8 cellular contexts compared by ENCODE assay signal in genomic region chr6:31736026-31736767, GRCh38. TPM values are rescaled to one million over a fixed set of nuclear protein-coding genes. Genes with fewer than 3 reads are reported as not detected.
DNase-seq lines count a peak whose midpoint lies in the region; ATAC-seq and TF ChIP-seq lines count a peak whose summit lies in the region.

CLIC1 (minus strand) TSS chr6:31736530; CDS start chr6:31736300, 230 bp downstream.

- H3K4me1 ChIP-seq in CD8-positive, alpha-beta T cell (ENCODE audit: insufficient read depth, low read length), result peaks cover 55% of the 10 kb centered on the region

- TF ChIP-seq CTCF in CD8-positive, alpha-beta T cell (IDR thresholded peaks at IDR 0.05), result no peak
- TF ChIP-seq CTCF in coronary artery (IDR thresholded peaks at IDR 0.05), result no peak

- peaks cover 35% of the 10 kb centered on the region for H3K36me3 Mint-ChIP-seq in CD8-positive, alpha-beta T cell
- H3K36me3 Mint-ChIP-seq in activated CD4-positive, alpha-beta T cell treated with anti-CD3 and anti-CD28 coated beads, Interleukin-2, amount 10 ng/mL, durations not matched to agents 24 days and 14 days (ENCODE audit: low read depth), result peaks cover 51% of the 10 kb centered on the region

- H3K4me3 Mint-ChIP-seq in CD8-positive, alpha-beta T cell, result peak within 1 kb of the TSS; percentile 97
- peak within 1 kb of the TSS; percentile 98 for H3K4me3 Mint-ChIP-seq in activated CD4-positive, alpha-beta T cell treated with anti-CD3 and anti-CD28 coated beads, Interleukin-2, amount 10 ng/mL, durations not matched to agents 24 days and 14 days

- POLR2A ChIA-PET in CD8-positive, alpha-beta T cell (lab: Charles Lee), result interaction anchor here (0.5 to 1.3 kb wide), 3 partner anchors 71 to 1121 kb away, joined by 3 read pairs; partner anchors contain the start of gene LSM2
- POLR2A ChIA-PET in HEK293T (lab: Yijun Ruan, JAX), result interaction anchor here (0.6 to 6.3 kb wide), 16 partner anchors 11 to 127 kb away, joined by 3 to 57 read pairs (median 4); partner anchors contain the start of genes ABHD16A, C6orf47, GPANK1 and HSPA1B

- CTCF ChIA-PET in CD8-positive, alpha-beta T cell (lab: Charles Lee), result interaction anchor here (1.0 to 2.6 kb wide), 8 partner anchors 22 to 94 kb away, joined by 3 to 10 read pairs (median 4); partner anchors contain the start of genes HSPA1A, HSPA1B, HSPA1L and LSM2
- CTCF ChIA-PET in HEK293T (lab: Yijun Ruan, JAX), result interaction anchor here (0.9 to 1.2 kb wide), 2 partner anchors 34 to 71 kb away, joined by 3 read pairs; partner anchors contain the start of gene LSM2

- intact Hi-C loops in CD8-positive, alpha-beta T cell (cut with DNase I, micrococcal nuclease), result loop anchor here (5.0 to 10.0 kb wide), 5 partner anchors 69 to 869 kb away; partner anchors contain the start of genes DDX39B (in 2 of the 2), ATP6V1G2 (in 1 of the 2), CSNK2B (in 1 of the 2) and GPSM3 (in 1 of the 2)
- intact Hi-C loops in activated CD4-positive, alpha-beta T cell treated with anti-CD3 and anti-CD28 coated beads, Interleukin-2, amount 10 ng/mL, durations not matched to agents 24 days and 14 days (cut with micrococcal nuclease), result loop anchor here (1.0 to 10.0 kb wide), 6 partner anchors 33 to 1579 kb away; partner anchors contain the start of genes ABHD16A, ATP6V1G2, GPANK1 and HSD17B8

- DNase-seq in CD8-positive, alpha-beta T cell, result peak in 6 of 7 experiments; percentile 55 to 76 (median 70)
- DNase-seq in HEK293T (ENCODE audit: extremely low spot score), result peak; percentile 74
- DNase-seq in NCI-H526 (lab: John Stamatoyannopoulos, UW), result peak; percentile 58 to 89
- DNase-seq in activated CD4-positive, alpha-beta T cell treated with anti-CD3 and anti-CD28 coated beads, Interleukin-2, amount 10 ng/mL, durations not matched to agents 24 days and 14 days, result peak; percentile 95
- peak; percentile 95 for DNase-seq in coronary artery (ENCODE audit: low spot score)
- peak; percentile 81 for DNase-seq in left lobe of liver (ENCODE audit: low spot score)
- DNase-seq in stimulated activated CD4-positive, alpha-beta T cell treated with anti-CD3 and anti-CD28 coated beads, Interleukin-4, amount 100 ng/mL, for 24 hours, result peak; percentile 82

- H3K27me3 Mint-ChIP-seq in CD8-positive, alpha-beta T cell (ENCODE audit: low read depth), result no peaks in the 10 kb centered on the region
- no peaks in the 10 kb centered on the region for H3K27me3 Mint-ChIP-seq in activated CD4-positive, alpha-beta T cell treated with anti-CD3 and anti-CD28 coated beads, Interleukin-2, amount 10 ng/mL, durations not matched to agents 24 days and 14 days

- peak; percentile 16 for ATAC-seq in CD8-positive, alpha-beta T cell
- ATAC-seq in left lobe of liver (peak; percentile 57), HG03159 (IDR thresholded peaks at IDR 0.05; ENCODE audit: unreplicated experiment) (no peak)

- H3K9me3 ChIP-seq in CD8-positive, alpha-beta T cell (ENCODE audit: low read length), result no peaks in the 10 kb centered on the region

- peaks cover 11% of the 10 kb centered on the region for H3K36me3 ChIP-seq in CD8-positive, alpha-beta T cell (ENCODE audit: insufficient read depth, low read length)

- peak within 1 kb of the TSS; percentile 52 for H3K4me3 ChIP-seq in CD8-positive, alpha-beta T cell (ENCODE audit: low read depth, low read length)
- H3K4me3 ChIP-seq in coronary artery, result peak within 1 kb of the TSS; percentile 76

- peak within 1 kb of the TSS; percentile 29 for H3K27ac ChIP-seq in CD8-positive, alpha-beta T cell (ENCODE audit: low read depth, low read length)
- H3K27ac ChIP-seq in coronary artery, result peak within 1 kb of the TSS; percentile 94 to 96

- no peaks in the 10 kb centered on the region for H3K9me3 Mint-ChIP-seq in CD8-positive, alpha-beta T cell
- H3K9me3 Mint-ChIP-seq in activated CD4-positive, alpha-beta T cell treated with anti-CD3 and anti-CD28 coated beads, Interleukin-2, amount 10 ng/mL, durations not matched to agents 24 days and 14 days, result no peaks in the 10 kb centered on the region

- H3K27ac Mint-ChIP-seq in CD8-positive, alpha-beta T cell, result peak within 1 kb of the TSS; percentile 86
- H3K27ac Mint-ChIP-seq in activated CD4-positive, alpha-beta T cell treated with anti-CD3 and anti-CD28 coated beads, Interleukin-2, amount 10 ng/mL, durations not matched to agents 24 days and 14 days, result peak within 1 kb of the TSS; percentile 93

- no peaks in the 10 kb centered on the region for H3K27me3 ChIP-seq in CD8-positive, alpha-beta T cell (ENCODE audit: insufficient read depth, low read length)

- H3K4me1 Mint-ChIP-seq in CD8-positive, alpha-beta T cell (ENCODE audit: low read depth), result peaks cover 79% of the 10 kb centered on the region
- peaks cover 64% of the 10 kb centered on the region for H3K4me1 Mint-ChIP-seq in activated CD4-positive, alpha-beta T cell treated with anti-CD3 and anti-CD28 coated beads, Interleukin-2, amount 10 ng/mL, durations not matched to agents 24 days and 14 days

TF ChIP-seq in HEK293T, 16 proteins besides CTCF, POLR2A, EP300 and RAD21:
- TF ChIP-seq, protein P1, sequence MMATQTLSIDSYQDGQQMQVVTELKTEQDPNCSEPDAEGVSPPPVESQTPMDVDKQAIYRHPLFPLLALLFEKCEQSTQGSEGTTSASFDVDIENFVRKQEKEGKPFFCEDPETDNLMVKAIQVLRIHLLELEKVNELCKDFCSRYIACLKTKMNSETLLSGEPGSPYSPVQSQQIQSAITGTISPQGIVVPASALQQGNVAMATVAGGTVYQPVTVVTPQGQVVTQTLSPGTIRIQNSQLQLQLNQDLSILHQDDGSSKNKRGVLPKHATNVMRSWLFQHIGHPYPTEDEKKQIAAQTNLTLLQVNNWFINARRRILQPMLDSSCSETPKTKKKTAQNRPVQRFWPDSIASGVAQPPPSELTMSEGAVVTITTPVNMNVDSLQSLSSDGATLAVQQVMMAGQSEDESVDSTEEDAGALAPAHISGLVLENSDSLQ (IDR thresholded peaks at IDR 0.05), result no peak
- TF ChIP-seq ELF4 (IDR thresholded peaks at IDR 0.05) (peak; percentile 63; the same call in 1 of the 2 replicates), L3MBTL2 (conservative IDR thresholded peaks at IDR 0.05) (peak; percentile 93)

RNA-seq across cellular contexts. Expression of gene CLIC1, which starts in this region (rescaled TPM):
- total RNA-seq in CD8-positive, alpha-beta T cell, result 10 to 100 TPM; 44.6 to 47.5 TPM
- total RNA-seq in activated CD4-positive, alpha-beta T cell treated with anti-CD3 and anti-CD28 coated beads, Interleukin-2, amount 10 ng/mL, durations not matched to agents 24 days and 14 days, result 385 TPM in 2 replicates
- 37.7 TPM for total RNA-seq in left lobe of liver
